21 cellular contexts compared by ENCODE assay signal in genomic region chr16:75575976-75576375, GRCh38. TPM values are rescaled to one million over a fixed set of nuclear protein-coding genes. Genes with fewer than 3 reads are reported as not detected.
DNase-seq lines count a peak whose midpoint lies in the region; ATAC-seq and TF ChIP-seq lines count a peak whose summit lies in the region.
"Had no signal": no experiment of that assay in that cellular context is flagged by ENCODE, and none has a peak within 500 bp of the region (broad histone marks: within the 10 kb centered on the region; RNA-seq: fewer than 3 reads in every experiment).

No MANE protein-coding gene starts in this region.

- H3K9ac ChIP-seq in trophoblast cell (ENCODE audit: low read length), result no peak overlapping the region
- H3K9ac ChIP-seq: BLaER1 treated with 17β-estradiol and CSF1 and Interleukin-3, amounts not matched to agents 10 nM and 100 nM; parathyroid adenoma had no signal

- no peaks in the 10 kb centered on the region for H3K79me1 ChIP-seq in trophoblast cell (ENCODE audit: low read length)

- no peak overlapping the region for H3K4me3 ChIP-seq in trophoblast cell (ENCODE audit: low read depth, low read length)
- H3K4me3 ChIP-seq: BLaER1 treated with 17β-estradiol and CSF1 and Interleukin-3, amounts not matched to agents 10 nM and 100 nM; upper lobe of left lung had no signal

- no peak overlapping the region for H4K12ac ChIP-seq in trophoblast cell (ENCODE audit: low read depth, low read length)

- DNase-seq in activated CD8-positive, alpha-beta T cell treated with anti-CD3 and anti-CD28 coated beads for 36 hours, result no peak
- DNase-seq in activated CD8-positive, alpha-beta T cell treated with anti-CD3 and anti-CD28 coated beads, Interleukin-2, amount 10 ng/mL, durations not matched to agents 7 days and 5 days, result no peak
- no peak for DNase-seq in SW480 (ENCODE audit: low spot score)
- DNase-seq in trophoblast cell, result no peak
- DNase-seq: activated CD4-positive, alpha-beta T cell treated with anti-CD3 and anti-CD28 coated beads for 4 hours; activated naive CD4-positive, alpha-beta T cell treated with Interleukin-2 at 50 U/mL for 16 hours; H7; left colon; natural killer cell; NCI-H1436; NCI-H526 treated with DMSO at 0.1 percent for 48 hours; stimulated activated naive CD8-positive, alpha-beta T cell treated with anti-CD3 and anti-CD28 coated beads, Interleukin-15, Interleukin-2, amounts not matched to agents 100 U/mL and 50 U/mL, for 24 hours; upper lobe of left lung had no signal

- H2BK120ac ChIP-seq in trophoblast cell (ENCODE audit: insufficient read depth, low read length, poor library complexity), result no peak overlapping the region

- peaks cover 31 to 60% of the 10 kb centered on the region in 2 experiments for H3K36me3 ChIP-seq in trophoblast cell (ENCODE audit: control insufficient read depth in 1 of 2, insufficient read depth in 2 of 2, low read length in 2 of 2)

- POLR2A ChIA-PET in activated CD8-positive, alpha-beta T cell treated with anti-CD3 and anti-CD28 coated beads for 36 hours (lab: Charles Lee), result interaction anchor here (1.5 kb wide), 1 partner anchor 43 kb away, joined by 3 read pairs; no protein-coding TSS in a partner anchor
- POLR2A ChIA-PET in activated CD8-positive, alpha-beta T cell treated with anti-CD3 and anti-CD28 coated beads, Interleukin-2, amount 10 ng/mL, durations not matched to agents 7 days and 5 days (lab: Charles Lee), result interaction anchor here (1.8 kb wide), 1 partner anchor 10 kb away, joined by 3 read pairs; no protein-coding TSS in a partner anchor

- no peak overlapping the region for H3K23ac ChIP-seq in trophoblast cell (ENCODE audit: low read length)

- H4K8ac ChIP-seq in trophoblast cell (ENCODE audit: low read depth, low read length), result no peak overlapping the region

- no peak overlapping the region for H3K14ac ChIP-seq in trophoblast cell (ENCODE audit: low read length)

- no peaks in the 10 kb centered on the region for H3K9me3 Mint-ChIP-seq in activated CD8-positive, alpha-beta T cell treated with anti-CD3 and anti-CD28 coated beads for 36 hours
- no peaks in the 10 kb centered on the region for H3K9me3 Mint-ChIP-seq in activated CD8-positive, alpha-beta T cell treated with anti-CD3 and anti-CD28 coated beads, Interleukin-2, amount 10 ng/mL, durations not matched to agents 7 days and 5 days (ENCODE audit: insufficient read depth)
- no peaks in the 10 kb centered on the region for H3K9me3 Mint-ChIP-seq in activated T-helper 17 cell treated with anti-CD3 and anti-CD28 coated beads, Interleukin-2, amount 50 U/mL, for 72 hours
- H3K9me3 Mint-ChIP-seq in stimulated activated memory B cell treated with anti-CD40 and anti-IgM and Interleukin-4, amounts not matched to agents 10 μg/mL and 1 μg/mL and 100 μg/mL, for 72 hours, result no peaks in the 10 kb centered on the region
- H3K9me3 Mint-ChIP-seq: natural killer cell had no signal

- no peak overlapping the region for H3K4ac ChIP-seq in trophoblast cell (ENCODE audit: low read depth, low read length)

- H2AFZ ChIP-seq in trophoblast cell (ENCODE audit: insufficient read depth, low read length, poor library complexity), result no peak overlapping the region
- H2AFZ ChIP-seq: parathyroid adenoma had no signal

- no peaks in the 10 kb centered on the region for H3K4me1 ChIP-seq in trophoblast cell (ENCODE audit: control insufficient read depth in 1 of 2, insufficient read depth in 2 of 2, low read length in 2 of 2)
- H3K4me1 ChIP-seq: parathyroid adenoma had no signal

- H4K91ac ChIP-seq in trophoblast cell (ENCODE audit: low read depth, low read length), result no peak overlapping the region

- no peak overlapping the region for H3K4me3 Mint-ChIP-seq in activated CD8-positive, alpha-beta T cell treated with anti-CD3 and anti-CD28 coated beads for 36 hours
- no peak overlapping the region for H3K4me3 Mint-ChIP-seq in activated CD8-positive, alpha-beta T cell treated with anti-CD3 and anti-CD28 coated beads, Interleukin-2, amount 10 ng/mL, durations not matched to agents 7 days and 5 days
- H3K4me3 Mint-ChIP-seq in activated T-helper 17 cell treated with anti-CD3 and anti-CD28 coated beads, Interleukin-2, amount 50 U/mL, for 72 hours, result no peak overlapping the region
- no peak overlapping the region for H3K4me3 Mint-ChIP-seq in stimulated activated memory B cell treated with anti-CD40 and anti-IgM and Interleukin-4, amounts not matched to agents 10 μg/mL and 1 μg/mL and 100 μg/mL, for 72 hours
- H3K4me3 Mint-ChIP-seq: natural killer cell had no signal

- H3K27ac Mint-ChIP-seq in activated CD8-positive, alpha-beta T cell treated with anti-CD3 and anti-CD28 coated beads for 36 hours, result peak overlapping the region; percentile 60
- H3K27ac Mint-ChIP-seq in activated CD8-positive, alpha-beta T cell treated with anti-CD3 and anti-CD28 coated beads, Interleukin-2, amount 10 ng/mL, durations not matched to agents 7 days and 5 days, result no peak overlapping the region
- H3K27ac Mint-ChIP-seq in activated T-helper 17 cell treated with anti-CD3 and anti-CD28 coated beads, Interleukin-2, amount 50 U/mL, for 72 hours, result peak overlapping the region; percentile 32
- H3K27ac Mint-ChIP-seq in stimulated activated memory B cell treated with anti-CD40 and anti-IgM and Interleukin-4, amounts not matched to agents 10 μg/mL and 1 μg/mL and 100 μg/mL, for 72 hours, result peak overlapping the region; percentile 66

- no peak overlapping the region for H2BK5ac ChIP-seq in trophoblast cell (ENCODE audit: low read depth, low read length, poor library complexity)

- no peak for TF ChIP-seq CTCF in activated CD8-positive, alpha-beta T cell treated with anti-CD3 and anti-CD28 coated beads for 36 hours (IDR thresholded peaks at IDR 0.05)

- intact Hi-C loops in activated CD8-positive, alpha-beta T cell treated with anti-CD3 and anti-CD28 coated beads for 36 hours (cut with micrococcal nuclease), result no loop called here

- H3K4me2 ChIP-seq in trophoblast cell (ENCODE audit: low read length), result no peak overlapping the region
- H3K4me2 ChIP-seq: BLaER1 treated with 17β-estradiol and CSF1 and Interleukin-3, amounts not matched to agents 10 nM and 100 nM had no signal

- H3K36me3 Mint-ChIP-seq in activated CD8-positive, alpha-beta T cell treated with anti-CD3 and anti-CD28 coated beads for 36 hours (ENCODE audit: low read depth), result peaks cover 34% of the 10 kb centered on the region
- H3K36me3 Mint-ChIP-seq in activated CD8-positive, alpha-beta T cell treated with anti-CD3 and anti-CD28 coated beads, Interleukin-2, amount 10 ng/mL, durations not matched to agents 7 days and 5 days (ENCODE audit: low read depth), result peaks cover 57% of the 10 kb centered on the region
- peaks cover 96% of the 10 kb centered on the region for H3K36me3 Mint-ChIP-seq in activated T-helper 17 cell treated with anti-CD3 and anti-CD28 coated beads, Interleukin-2, amount 50 U/mL, for 72 hours (ENCODE audit: low read depth)
- H3K36me3 Mint-ChIP-seq in stimulated activated memory B cell treated with anti-CD40 and anti-IgM and Interleukin-4, amounts not matched to agents 10 μg/mL and 1 μg/mL and 100 μg/mL, for 72 hours, result peaks cover 53% of the 10 kb centered on the region
- H3K36me3 Mint-ChIP-seq: natural killer cell had no signal

- H3K79me2 ChIP-seq in trophoblast cell (ENCODE audit: control insufficient read depth, insufficient read depth, low read length, poor library complexity), result no peaks in the 10 kb centered on the region

- H2AK5ac ChIP-seq in trophoblast cell (ENCODE audit: low read length), result no peak overlapping the region

- H3K27me3 ChIP-seq in trophoblast cell (ENCODE audit: insufficient read depth, low read length), result no peaks in the 10 kb centered on the region
- H3K27me3 ChIP-seq: BLaER1 treated with 17β-estradiol and CSF1 and Interleukin-3, amounts not matched to agents 10 nM and 100 nM; upper lobe of left lung had no signal

- no peak for ATAC-seq in activated CD8-positive, alpha-beta T cell treated with anti-CD3 and anti-CD28 coated beads for 36 hours
- ATAC-seq in activated CD8-positive, alpha-beta T cell treated with anti-CD3 and anti-CD28 coated beads, Interleukin-2, amount 10 ng/mL, durations not matched to agents 7 days and 5 days, result no peak
- ATAC-seq in activated T-helper 17 cell treated with anti-CD3 and anti-CD28 coated beads, Interleukin-2, amount 50 U/mL, for 72 hours (replicated peaks), result no peak
- no peak for ATAC-seq in stimulated activated memory B cell treated with anti-CD40 and anti-IgM and Interleukin-4, amounts not matched to agents 10 μg/mL and 1 μg/mL and 100 μg/mL, for 72 hours
- ATAC-seq: left colon; natural killer cell; stimulated activated naive CD8-positive, alpha-beta T cell treated with anti-CD3 and anti-CD28 coated beads, Interleukin-15, Interleukin-2, amounts not matched to agents 100 U/mL and 50 U/mL, for 24 hours had no signal

- no peaks in the 10 kb centered on the region for H3K9me3 ChIP-seq in trophoblast cell (ENCODE audit: insufficient read depth, low read depth, low read length)
- H3K9me3 ChIP-seq: BLaER1 treated with 17β-estradiol and CSF1 and Interleukin-3, amounts not matched to agents 10 nM and 100 nM; upper lobe of left lung had no signal

- no peak overlapping the region for H3K18ac ChIP-seq in trophoblast cell (ENCODE audit: low read length)

- CTCF ChIA-PET in activated CD8-positive, alpha-beta T cell treated with anti-CD3 and anti-CD28 coated beads for 36 hours (lab: Charles Lee), result interaction anchor here (1.0 kb wide), 1 partner anchor 45 kb away, joined by 3 read pairs; no protein-coding TSS in a partner anchor
- CTCF ChIA-PET in activated CD8-positive, alpha-beta T cell treated with anti-CD3 and anti-CD28 coated beads, Interleukin-2, amount 10 ng/mL, durations not matched to agents 7 days and 5 days (lab: Charles Lee), result interaction anchor here (1.1 to 1.4 kb wide), 2 partner anchors 31 to 105 kb away, joined by 3 to 4 read pairs; no protein-coding TSS in a partner anchor

- H3K27ac ChIP-seq in trophoblast cell (ENCODE audit: low read depth, low read length), result no peak overlapping the region
- H3K27ac ChIP-seq: BLaER1 treated with 17β-estradiol and CSF1 and Interleukin-3, amounts not matched to agents 10 nM and 100 nM; HL-60; parathyroid adenoma; upper lobe of left lung had no signal

- no CpG with 5 or more reads among the region's 2 CpGs for WGBS in trophoblast cell (ENCODE audit: extremely low coverage, insufficient coverage, insufficient read length)

- H3K27me3 Mint-ChIP-seq in activated CD8-positive, alpha-beta T cell treated with anti-CD3 and anti-CD28 coated beads for 36 hours, result no peaks in the 10 kb centered on the region
- no peaks in the 10 kb centered on the region for H3K27me3 Mint-ChIP-seq in activated CD8-positive, alpha-beta T cell treated with anti-CD3 and anti-CD28 coated beads, Interleukin-2, amount 10 ng/mL, durations not matched to agents 7 days and 5 days (ENCODE audit: low read depth)
- no peaks in the 10 kb centered on the region for H3K27me3 Mint-ChIP-seq in activated T-helper 17 cell treated with anti-CD3 and anti-CD28 coated beads, Interleukin-2, amount 50 U/mL, for 72 hours
- no peaks in the 10 kb centered on the region for H3K27me3 Mint-ChIP-seq in stimulated activated memory B cell treated with anti-CD40 and anti-IgM and Interleukin-4, amounts not matched to agents 10 μg/mL and 1 μg/mL and 100 μg/mL, for 72 hours

- H3K4me1 Mint-ChIP-seq in activated CD8-positive, alpha-beta T cell treated with anti-CD3 and anti-CD28 coated beads for 36 hours (ENCODE audit: low read depth), result peaks cover 42% of the 10 kb centered on the region
- H3K4me1 Mint-ChIP-seq in activated CD8-positive, alpha-beta T cell treated with anti-CD3 and anti-CD28 coated beads, Interleukin-2, amount 10 ng/mL, durations not matched to agents 7 days and 5 days (ENCODE audit: low read depth), result peaks cover 7% of the 10 kb centered on the region
- peaks cover 15% of the 10 kb centered on the region for H3K4me1 Mint-ChIP-seq in activated T-helper 17 cell treated with anti-CD3 and anti-CD28 coated beads, Interleukin-2, amount 50 U/mL, for 72 hours
- H3K4me1 Mint-ChIP-seq in stimulated activated memory B cell treated with anti-CD40 and anti-IgM and Interleukin-4, amounts not matched to agents 10 μg/mL and 1 μg/mL and 100 μg/mL, for 72 hours, result peaks cover 58% of the 10 kb centered on the region

- H2BK12ac ChIP-seq in trophoblast cell (ENCODE audit: low read length), result no peak overlapping the region

RNA-seq across cellular contexts. Expression of gene GABARAPL2, which starts 9.8 kb away (rescaled TPM):
- total RNA-seq in activated CD8-positive, alpha-beta T cell treated with anti-CD3 and anti-CD28 coated beads for 36 hours, result 10 to 100 TPM; 56.3 to 57.4 TPM
- total RNA-seq in activated CD8-positive, alpha-beta T cell treated with anti-CD3 and anti-CD28 coated beads, Interleukin-2, amount 10 ng/mL, durations not matched to agents 7 days and 5 days, result 10 to 100 TPM; 57.3 to 59.6 TPM
- 10 to 100 TPM; 67.3 to 69.4 TPM for total RNA-seq in activated T-helper 17 cell treated with anti-CD3 and anti-CD28 coated beads, Interleukin-2, amount 50 U/mL, for 72 hours
- polyA plus RNA-seq in trophoblast cell (2013), result 79.2 and 79.9 TPM in 2 replicates

RNA-seq across cellular contexts. Expression of gene TMEM231, which starts 19.9 kb away (rescaled TPM):
- total RNA-seq in activated CD8-positive, alpha-beta T cell treated with anti-CD3 and anti-CD28 coated beads for 36 hours, result 1 to 10 TPM; 4.9 to 5.1 TPM
- total RNA-seq in activated CD8-positive, alpha-beta T cell treated with anti-CD3 and anti-CD28 coated beads, Interleukin-2, amount 10 ng/mL, durations not matched to agents 7 days and 5 days, result 1 to 10 TPM; 2.1 to 2.3 TPM
- total RNA-seq in activated T-helper 17 cell treated with anti-CD3 and anti-CD28 coated beads, Interleukin-2, amount 50 U/mL, for 72 hours, result 1 to 10 TPM; 2.1 to 3.2 TPM
- 3.9 and 4.0 TPM in 2 replicates for polyA plus RNA-seq in trophoblast cell (2013)

RNA-seq across cellular contexts. Expression of gene CHST5, which starts 40.1 kb away (rescaled TPM):
- total RNA-seq in activated CD8-positive, alpha-beta T cell treated with anti-CD3 and anti-CD28 coated beads for 36 hours, result not detected
- total RNA-seq in activated CD8-positive, alpha-beta T cell treated with anti-CD3 and anti-CD28 coated beads, Interleukin-2, amount 10 ng/mL, durations not matched to agents 7 days and 5 days, result not detected
- not detected for total RNA-seq in activated T-helper 17 cell treated with anti-CD3 and anti-CD28 coated beads, Interleukin-2, amount 50 U/mL, for 72 hours
- polyA plus RNA-seq in trophoblast cell (2013), result 0.06 and 0.07 TPM in 2 replicates
- total RNA-seq: A172, G401, MCF 10A, natural killer cell had no signal

RNA-seq across cellular contexts. Expression of gene ADAT1, which starts 47.1 kb away (rescaled TPM):
- total RNA-seq in activated CD8-positive, alpha-beta T cell treated with anti-CD3 and anti-CD28 coated beads for 36 hours, result 10 to 100 TPM; 41.7 to 43.6 TPM
- total RNA-seq in activated CD8-positive, alpha-beta T cell treated with anti-CD3 and anti-CD28 coated beads, Interleukin-2, amount 10 ng/mL, durations not matched to agents 7 days and 5 days, result 10 to 100 TPM; 51.8 to 51.9 TPM
- 10 to 100 TPM; 25.6 to 48.9 TPM for total RNA-seq in activated T-helper 17 cell treated with anti-CD3 and anti-CD28 coated beads, Interleukin-2, amount 50 U/mL, for 72 hours
- 23.8 and 25.7 TPM in 2 replicates for polyA plus RNA-seq in trophoblast cell (2013)
